11 cellular contexts compared by ENCODE assay signal in the genomic region with DNA sequence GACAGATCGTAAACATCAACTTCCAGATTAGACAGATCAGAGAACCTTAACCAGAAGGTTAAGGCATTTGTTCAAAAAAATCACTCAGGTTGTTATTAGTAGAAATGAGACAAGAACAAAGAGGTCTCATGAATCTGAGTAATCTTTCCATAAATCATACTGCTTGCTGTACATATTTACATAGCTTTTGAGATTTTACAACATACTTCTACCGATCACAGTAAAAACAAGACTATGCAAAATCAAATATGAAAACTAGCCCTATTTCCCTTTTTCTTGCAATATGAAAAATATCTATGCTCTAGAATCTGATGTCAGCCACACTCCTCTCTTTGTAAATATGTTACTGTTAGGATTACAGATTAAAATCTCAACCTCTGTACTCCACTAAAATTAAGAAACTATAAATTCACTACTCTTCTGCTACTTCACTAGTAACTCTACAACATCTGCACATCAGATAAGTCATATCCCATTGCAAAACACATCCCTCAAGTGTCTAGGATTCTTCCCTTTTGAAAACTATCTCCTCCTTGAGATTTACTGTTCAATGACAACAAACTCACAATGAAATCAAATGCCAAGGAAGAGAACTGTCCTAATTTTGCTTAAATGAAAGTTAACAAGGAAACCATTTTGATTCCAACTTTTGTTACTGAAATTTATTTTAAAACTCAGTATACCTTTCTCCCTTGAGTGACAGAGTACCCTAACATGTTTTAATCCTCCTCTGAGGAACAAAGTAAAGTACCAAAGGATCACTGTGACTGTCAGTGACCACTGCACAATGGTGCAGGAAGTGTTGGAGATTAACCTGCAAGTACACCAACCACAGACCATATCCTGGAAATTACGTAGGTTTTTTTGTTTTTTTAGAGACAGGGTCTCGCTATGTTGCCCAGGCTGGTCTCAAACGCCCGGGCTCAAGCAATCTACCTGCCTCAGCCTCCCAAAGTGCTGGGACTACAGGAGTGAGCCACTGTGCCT. TPM values are rescaled to one million over a fixed set of nuclear protein-coding genes. Genes with fewer than 3 reads are reported as not detected.
A peak's percentile ranks its signal among the peaks of the same experiment; 100 is the strongest.
DNase-seq lines count a peak whose midpoint lies in the region; ATAC-seq and TF ChIP-seq lines count a peak whose summit lies in the region.
"Had no signal": no experiment of that assay in that cellular context is flagged by ENCODE, and none has a peak within 500 bp of the region (broad histone marks: within the 10 kb centered on the region; RNA-seq: fewer than 3 reads in every experiment).

No MANE protein-coding gene starts in this region.

- DNase-seq in NOMO-1 treated with DMSO at 0.1 percent for 48 hours (lab: John Stamatoyannopoulos, UW; ENCODE audit: unreplicated experiment) (peak; percentile 11), NOMO-1 (lab: John Stamatoyannopoulos, UW; ENCODE audit: unreplicated experiment in 2 of 2) (no peak), NCI-H69 (lab: John Stamatoyannopoulos, UW) (peak; percentile 26), tibial nerve (ENCODE audit: low spot score in 2 of 2) (no peak), NCI-H1436 treated with DMSO at 0.1 percent for 48 hours (lab: John Stamatoyannopoulos, UW) (no peak)
- peak in 4 of 10 donors; percentile 19 to 54 (median 35) for DNase-seq in naive thymus-derived CD8-positive, alpha-beta T cell
- DNase-seq in activated CD4-positive, alpha-beta T cell treated with anti-CD3 and anti-CD28 coated beads for 4 hours, result no peak
- DNase-seq: SHP77 had no signal

- no peaks in the 10 kb centered on the region for H3K27me3 ChIP-seq in tibial nerve

- H3K9me3 Mint-ChIP-seq in naive thymus-derived CD8-positive, alpha-beta T cell, result no peaks in the 10 kb centered on the region

- H3K27me3 Mint-ChIP-seq in naive thymus-derived CD8-positive, alpha-beta T cell, result no peaks in the 10 kb centered on the region

- no peak for TF ChIP-seq POLR2A in tibial nerve (IDR thresholded peaks at IDR 0.05)

- no peak overlapping the region for H3K4me3 ChIP-seq in tibial nerve
- H3K4me3 ChIP-seq: lung had no signal

- H3K27ac Mint-ChIP-seq in naive thymus-derived CD8-positive, alpha-beta T cell, result peak overlapping the region; percentile 2 to 87 (median 60)

- H3K27ac ChIP-seq in tibial nerve, result no peak overlapping the region
- H3K27ac ChIP-seq: HL-60 had no signal

- peaks cover 25 to 61% (median 52%) of the 10 kb centered on the region in 4 donors for H3K4me1 Mint-ChIP-seq in naive thymus-derived CD8-positive, alpha-beta T cell

- no peak for TF ChIP-seq EP300 in tibial nerve (IDR thresholded peaks at IDR 0.05)

- TF ChIP-seq CTCF in tibial nerve (IDR thresholded peaks at IDR 0.05), result no peak

- POLR2A ChIA-PET in naive thymus-derived CD8-positive, alpha-beta T cell (lab: Charles Lee), result no interaction called here

- WGBS in tibial nerve, 2 donors, result 81 to 89% methylated on average over 6 of the region's 6 CpGs

- peaks cover 0 to 26% (median 0%) of the 10 kb centered on the region in 3 donors for H3K36me3 Mint-ChIP-seq in naive thymus-derived CD8-positive, alpha-beta T cell

- ATAC-seq in HG02588 (IDR thresholded peaks at IDR 0.05; ENCODE audit: unreplicated experiment), result peak; percentile 58
- ATAC-seq in naive thymus-derived CD8-positive, alpha-beta T cell, result peak; percentile 54 to 90

- peak overlapping the region in 8 of 10 donors; percentile 16 to 67 (median 28) for H3K4me3 Mint-ChIP-seq in naive thymus-derived CD8-positive, alpha-beta T cell

- H3K36me3 ChIP-seq in tibial nerve, result peaks cover 0 to 9% (median 0%) of the 10 kb centered on the region in 3 donors

- H3K9me3 ChIP-seq in tibial nerve, result no peaks in the 10 kb centered on the region

- H3K4me1 ChIP-seq in tibial nerve, result peaks cover 0 to 64% (median 3%) of the 10 kb centered on the region in 4 donors

RNA-seq across cellular contexts. Expression of a gene that starts 12.8 kb away (rescaled TPM):
- 10 to 100 TPM; 34.5 to 36.6 TPM for total RNA-seq in naive thymus-derived CD8-positive, alpha-beta T cell
- 10 to 100 TPM; 21.3 to 24.8 (median 24.1) TPM for polyA plus RNA-seq in naive thymus-derived CD8-positive, alpha-beta T cell
- total RNA-seq in tibial nerve, result 10 to 100 TPM; 13.8 to 26.2 (median 18.1) TPM

Comparison
In these comparisons a context has a peak if more than half of its experiments do, and no peak if none do; other contexts are left out.
1. DNase-seq: peak in NOMO-1 treated with DMSO at 0.1 percent for 48 hours (single experiment) and NCI-H69 (single experiment); none in NOMO-1 (0 of 2), tibial nerve (0 of 2), activated CD4-positive, alpha-beta T cell treated with anti-CD3 and anti-CD28 coated beads for 4 hours (0 of 2) and NCI-H1436 treated with DMSO at 0.1 percent for 48 hours (single experiment).